In the genomic region with DNA sequence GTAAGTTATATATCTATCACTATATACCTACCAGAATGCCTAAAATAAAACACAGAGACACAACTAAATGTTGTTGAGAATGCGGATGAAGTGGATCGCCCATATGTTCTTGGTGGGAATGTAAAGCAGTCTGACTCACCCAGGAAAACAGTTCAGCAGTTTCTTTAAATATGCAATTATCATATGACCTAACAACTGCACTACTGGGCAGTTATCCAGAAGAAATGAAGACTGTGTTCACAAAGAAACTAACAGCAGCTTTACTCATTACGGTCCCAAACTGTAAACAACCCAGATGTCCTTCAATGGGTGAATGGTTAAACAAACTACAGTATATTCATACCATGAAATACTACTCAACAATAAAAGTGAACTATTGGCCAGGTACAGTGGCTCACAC, we compare ENCODE assay signal across 12 cellular contexts. TPM values are rescaled to one million over a fixed set of nuclear protein-coding genes. Genes with fewer than 3 reads are reported as not detected.
A peak's percentile ranks its signal among the peaks of the same experiment; 100 is the strongest.
DNase-seq lines count a peak whose midpoint lies in the region; ATAC-seq and TF ChIP-seq lines count a peak whose summit lies in the region.
"Had no signal": no experiment of that assay in that cellular context is flagged by ENCODE, and none has a peak within 500 bp of the region (broad histone marks: within the 10 kb centered on the region; RNA-seq: fewer than 3 reads in every experiment).

No MANE protein-coding gene starts in this region.

- peak overlapping the region in 1 of 4 donors; percentile 15 for H3K27ac ChIP-seq in tibial nerve
- H3K27ac ChIP-seq: prostate gland had no signal

- CTCF ChIA-PET in activated CD4-positive, alpha-beta memory T cell treated with anti-CD3 and anti-CD28 coated beads, Interleukin-2, amount 10 ng/mL, durations not matched to agents 7 days and 5 days (lab: Charles Lee), result interaction anchor here (0.8 kb wide), 1 partner anchor 15 kb away, joined by 3 read pairs; no protein-coding TSS in a partner anchor

- POLR2A ChIA-PET in activated CD4-positive, alpha-beta memory T cell treated with anti-CD3 and anti-CD28 coated beads, Interleukin-2, amount 10 ng/mL, durations not matched to agents 7 days and 5 days (lab: Charles Lee), result no interaction called here

- H3K4me3 ChIP-seq in tibial nerve, result no peak overlapping the region
- H3K4me3 ChIP-seq: prostate gland, stomach had no signal

- 37 to 47% methylated on average over 3 of the region's 3 CpGs for WGBS in tibial nerve, 2 donors

- no peak for TF ChIP-seq POLR2A in tibial nerve (IDR thresholded peaks at IDR 0.05)

- H3K27ac Mint-ChIP-seq in activated CD4-positive, alpha-beta memory T cell treated with anti-CD3 and anti-CD28 coated beads, Interleukin-2, amount 10 ng/mL, durations not matched to agents 7 days and 5 days, result peak overlapping the region; percentile 6

- H3K9me3 ChIP-seq in tibial nerve, result no peaks in the 10 kb centered on the region
- H3K9me3 ChIP-seq: prostate gland, stomach had no signal

- peaks cover 62% of the 10 kb centered on the region for H3K4me1 Mint-ChIP-seq in activated CD4-positive, alpha-beta memory T cell treated with anti-CD3 and anti-CD28 coated beads, Interleukin-2, amount 10 ng/mL, durations not matched to agents 7 days and 5 days

- no peak for TF ChIP-seq CTCF in tibial nerve (IDR thresholded peaks at IDR 0.05)

- peaks cover 12% of the 10 kb centered on the region for H3K36me3 Mint-ChIP-seq in activated CD4-positive, alpha-beta memory T cell treated with anti-CD3 and anti-CD28 coated beads, Interleukin-2, amount 10 ng/mL, durations not matched to agents 7 days and 5 days (ENCODE audit: low read depth)

- H3K27me3 Mint-ChIP-seq in activated CD4-positive, alpha-beta memory T cell treated with anti-CD3 and anti-CD28 coated beads, Interleukin-2, amount 10 ng/mL, durations not matched to agents 7 days and 5 days, result no peaks in the 10 kb centered on the region

- ATAC-seq in left ventricle myocardium superior (peak; percentile 56), HG02970 (IDR thresholded peaks at IDR 0.05; ENCODE audit: low FRiP score, unreplicated experiment) (no peak), GM21528 (IDR thresholded peaks at IDR 0.05; ENCODE audit: low FRiP score, unreplicated experiment) (no peak)

- no peaks in the 10 kb centered on the region for H3K9me3 Mint-ChIP-seq in activated CD4-positive, alpha-beta memory T cell treated with anti-CD3 and anti-CD28 coated beads, Interleukin-2, amount 10 ng/mL, durations not matched to agents 7 days and 5 days

- H3K4me1 ChIP-seq in tibial nerve, result peaks cover 0 to 5% (median 0%) of the 10 kb centered on the region in 4 donors
- H3K4me1 ChIP-seq: prostate gland had no signal

- H3K27me3 ChIP-seq in tibial nerve, result no peaks in the 10 kb centered on the region
- H3K27me3 ChIP-seq: stomach had no signal

- peaks cover 0 to 19% (median 0%) of the 10 kb centered on the region in 3 donors for H3K36me3 ChIP-seq in tibial nerve
- H3K36me3 ChIP-seq: prostate gland had no signal

- H3K4me3 Mint-ChIP-seq in activated CD4-positive, alpha-beta memory T cell treated with anti-CD3 and anti-CD28 coated beads, Interleukin-2, amount 10 ng/mL, durations not matched to agents 7 days and 5 days, result no peak overlapping the region

- peak; percentile 32 for TF ChIP-seq EP300 in tibial nerve (IDR thresholded peaks at IDR 0.05)

- intact Hi-C loops in left ventricle myocardium superior (cut with micrococcal nuclease), result no loop called here
- intact Hi-C loops in cardiac septum (cut with DNase I), result no loop called here

- no peak for DNase-seq in left ventricle myocardium superior
- no peak for DNase-seq in cardiac septum (ENCODE audit: low spot score)
- DNase-seq in activated CD4-positive, alpha-beta memory T cell treated with anti-CD3 and anti-CD28 coated beads, Interleukin-2, amount 10 ng/mL, durations not matched to agents 7 days and 5 days, result no peak
- DNase-seq in foreskin melanocyte, result peak; percentile 89
- no peak for DNase-seq in tibial nerve (ENCODE audit: low spot score in 2 of 2)
- DNase-seq in ureter (ENCODE audit: low spot score), result no peak
- DNase-seq: DND-41, stomach had no signal

RNA-seq across cellular contexts. Expression of a gene that starts 14.3 kb away (rescaled TPM):
- 0.42 TPM for total RNA-seq in left ventricle myocardium superior
- total RNA-seq in cardiac septum, result 0.35 TPM
- 10 to 100 TPM; 37.4 to 37.6 TPM for total RNA-seq in activated CD4-positive, alpha-beta memory T cell treated with anti-CD3 and anti-CD28 coated beads, Interleukin-2, amount 10 ng/mL, durations not matched to agents 7 days and 5 days
- total RNA-seq in tibial nerve, result 1 to 10 TPM; 1.6 to 7.2 (median 3.1) TPM
- total RNA-seq in ureter, result 2.4 TPM
- total RNA-seq: HT-29 had no signal

RNA-seq across cellular contexts. Expression of a gene that starts 46.8 kb away (rescaled TPM):
- total RNA-seq in left ventricle myocardium superior (15.6 TPM), cardiac septum (18.6 TPM), tibial nerve (10 to 100 TPM; 25.8 to 41.0 (median 31.5) TPM), ureter (34.2 TPM)
- total RNA-seq in activated CD4-positive, alpha-beta memory T cell treated with anti-CD3 and anti-CD28 coated beads, Interleukin-2, amount 10 ng/mL, durations not matched to agents 7 days and 5 days, result 10 to 100 TPM; 17.0 to 18.3 TPM

Comparison
In these comparisons a context has a peak if more than half of its experiments do, and no peak if none do; other contexts are left out.
1. RNA of a gene that starts 14.3 kb away (total RNA-seq): 37.4 to 37.6 TPM in activated CD4-positive, alpha-beta memory T cell treated with anti-CD3 and anti-CD28 coated beads, Interleukin-2, amount 10 ng/mL, durations not matched to agents 7 days and 5 days; 1.6 to 7.2 TPM in tibial nerve, 2.4 TPM in ureter (single experiment), 0.42 TPM in left ventricle myocardium superior (single experiment) and 0.35 TPM in cardiac septum (single experiment); every median in the first group is over 4 times any median in the second.